Comparison of ENCODE assay signal across 8 cellular contexts in the genomic region with DNA sequence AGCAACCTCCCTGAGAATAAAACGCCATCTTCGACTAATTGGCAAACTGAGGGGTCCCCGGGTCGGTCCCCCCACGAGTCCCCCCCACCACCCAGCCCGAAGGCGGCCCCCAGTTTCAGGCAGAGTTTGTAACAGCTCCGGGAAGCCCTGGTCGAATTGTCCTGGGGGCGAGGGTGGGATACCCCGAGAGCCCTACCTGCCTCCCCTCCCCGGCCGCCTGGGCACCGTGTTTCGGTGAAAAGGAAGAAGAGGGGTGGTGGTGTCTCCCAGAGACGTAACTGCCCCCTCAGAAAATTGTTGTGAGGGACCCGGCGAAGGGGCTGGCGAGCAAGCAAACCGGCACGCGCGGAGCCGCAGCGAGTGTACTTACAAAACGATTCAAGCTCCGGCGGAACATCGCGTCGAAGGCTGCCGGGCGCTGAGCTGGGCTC. TPM values are rescaled to one million over a fixed set of nuclear protein-coding genes. Genes with fewer than 3 reads are reported as not detected.
DNase-seq lines count a peak whose midpoint lies in the region; TF ChIP-seq lines count a peak whose summit lies in the region.

No MANE protein-coding gene starts in this region.

- peak overlapping the region; percentile 81 for H3K4me3 Mint-ChIP-seq in activated T-cell treated with anti-CD3 and anti-CD28 coated beads, Interleukin-2, amount 50 U/mL, for 24 hours

- in situ Hi-C loops in transverse colon (cut with MboI; ENCODE audit: low pct_ligation_motif_present in 1 of 4, low pct_unique_long_range_greater_than_20kb in 1 of 4, low sequenced_read_pairs in 3 of 4) = no loop called here

- H3K9me3 ChIP-seq in ascending aorta (no peaks in the 10 kb centered on the region), transverse colon (no peaks in the 10 kb centered on the region)

- no peaks in the 10 kb centered on the region for H3K36me3 ChIP-seq in ascending aorta
- H3K36me3 ChIP-seq in transverse colon = no peaks in the 10 kb centered on the region

- H3K27me3 ChIP-seq in ascending aorta (no peaks in the 10 kb centered on the region), transverse colon (no peaks in the 10 kb centered on the region)

- DNase-seq in activated T-cell treated with anti-CD3 and anti-CD28 coated beads, Interleukin-2, amount 50 U/mL, for 24 hours = peak; percentile 60
- DNase-seq in activated T-cell treated with anti-CD3 and anti-CD28 coated beads, Interleukin-2, amount 50 U/mL, for 1 hour = no peak
- no peak for DNase-seq in ascending aorta (ENCODE audit: low spot score in 2 of 2)
- peak; percentile 14 to 85 for DNase-seq in lower leg skin (ENCODE audit: low spot score in 2 of 2)
- no peak for DNase-seq in transverse colon
- no peak for DNase-seq in GM20000 (ENCODE audit: low spot score)
- no peak for DNase-seq in dedifferentiated amniotic fluid mesenchymal stem cell (ENCODE audit: extremely low spot score)
- DNase-seq in NCI-H345 (lab: John Stamatoyannopoulos, UW) = no peak

- TF ChIP-seq POLR2A in lower leg skin (IDR thresholded peaks at IDR 0.05) (no peak), transverse colon (IDR thresholded peaks at IDR 0.05) (no peak)

- intact Hi-C loops in ascending aorta (cut with DNase I) (loop anchor here (1.0 to 5.0 kb wide), 4 partner anchors 49 to 192 kb away; no protein-coding TSS in a partner anchor), lower leg skin (cut with DNase I; ENCODE audit: low total_unique reads) (no loop called here), transverse colon (cut with DNase I; ENCODE audit: low total_unique reads) (no loop called here)

- peak overlapping the region; percentile 92 to 96 for H3K27ac ChIP-seq in ascending aorta
- H3K27ac ChIP-seq in transverse colon = peak overlapping the region; percentile 98

- H3K36me3 Mint-ChIP-seq in activated T-cell treated with anti-CD3 and anti-CD28 coated beads, Interleukin-2, amount 50 U/mL, for 24 hours (ENCODE audit: low read depth) = no peaks in the 10 kb centered on the region

- peak overlapping the region; percentile 75 for H3K27ac Mint-ChIP-seq in activated T-cell treated with anti-CD3 and anti-CD28 coated beads, Interleukin-2, amount 50 U/mL, for 24 hours

- no peaks in the 10 kb centered on the region for H3K9me3 Mint-ChIP-seq in activated T-cell treated with anti-CD3 and anti-CD28 coated beads, Interleukin-2, amount 50 U/mL, for 24 hours

- TF ChIP-seq CTCF in ascending aorta (IDR thresholded peaks at IDR 0.05) = no peak
- no peak for TF ChIP-seq CTCF in lower leg skin (IDR thresholded peaks at IDR 0.05)
- TF ChIP-seq CTCF in transverse colon (IDR thresholded peaks at IDR 0.05) = no peak
- TF ChIP-seq CTCF in GM20000 (IDR thresholded peaks at IDR 0.05; ENCODE audit: extremely low read depth, missing control alignments) = no peak

- H3K27me3 Mint-ChIP-seq in activated T-cell treated with anti-CD3 and anti-CD28 coated beads, Interleukin-2, amount 50 U/mL, for 24 hours = peaks cover 20% of the 10 kb centered on the region

- TF ChIP-seq EP300 in transverse colon (IDR thresholded peaks at IDR 0.05; ENCODE audit: low read depth) = no peak

- H3K4me3 ChIP-seq in ascending aorta (peak overlapping the region; percentile 66 to 82), lower leg skin (ENCODE audit: low read depth, poor library complexity, severe bottlenecking) (peak overlapping the region; percentile 23), transverse colon (peak overlapping the region; percentile 43 to 93 (median 77))

- H3K4me1 Mint-ChIP-seq in activated T-cell treated with anti-CD3 and anti-CD28 coated beads, Interleukin-2, amount 50 U/mL, for 24 hours (ENCODE audit: low read depth) = peaks cover 25% of the 10 kb centered on the region

- 0 to 34% methylated on average over 5 to 16 of the region's 33 CpGs for WGBS in lower leg skin, 2 donors
- WGBS in transverse colon (ENCODE audit: low coverage in 1 of 2), 2 donors = 47% methylated on average over 25 of the region's 33 CpGs; no CpG with 5 or more reads in 1 of the 2 donors

- no peaks in the 10 kb centered on the region for H3K4me1 ChIP-seq in ascending aorta
- peaks cover 0 to 16% (median 2%) of the 10 kb centered on the region in 4 donors for H3K4me1 ChIP-seq in transverse colon

RNA-seq across cellular contexts. Expression of a gene that starts 1.2 kb away (rescaled TPM):
- total RNA-seq in ascending aorta (16.4 TPM), lower leg skin (10 to 100 TPM in 3 of 4 donors, 1 to 10 TPM in 1; 9.4 to 17.0 (median 13.5) TPM), transverse colon (10 to 100 TPM in 3 of 4 donors, 1 to 10 TPM in 1; 6.4 to 26.0 (median 15.4) TPM)

RNA-seq across cellular contexts. Expression of a gene that starts 33.7 kb away (rescaled TPM):
- total RNA-seq in ascending aorta (not detected), lower leg skin (not detected), transverse colon (not detected)

Comparison
In these comparisons a context has a peak if more than half of its experiments do, and no peak if none do; other contexts are left out.
1. DNase-seq: peak in activated T-cell treated with anti-CD3 and anti-CD28 coated beads, Interleukin-2, amount 50 U/mL, for 24 hours (single experiment) and lower leg skin (2 of 2); none in activated T-cell treated with anti-CD3 and anti-CD28 coated beads, Interleukin-2, amount 50 U/mL, for 1 hour (single experiment), ascending aorta (0 of 2), transverse colon (single experiment), GM20000 (single experiment), dedifferentiated amniotic fluid mesenchymal stem cell (single experiment) and NCI-H345 (single experiment).
2. H3K4me3 ChIP-seq: peak in every context shown above with its lines; median percentile 77 in transverse colon; 74 in ascending aorta; 23 in lower leg skin.